In the genomic region with DNA sequence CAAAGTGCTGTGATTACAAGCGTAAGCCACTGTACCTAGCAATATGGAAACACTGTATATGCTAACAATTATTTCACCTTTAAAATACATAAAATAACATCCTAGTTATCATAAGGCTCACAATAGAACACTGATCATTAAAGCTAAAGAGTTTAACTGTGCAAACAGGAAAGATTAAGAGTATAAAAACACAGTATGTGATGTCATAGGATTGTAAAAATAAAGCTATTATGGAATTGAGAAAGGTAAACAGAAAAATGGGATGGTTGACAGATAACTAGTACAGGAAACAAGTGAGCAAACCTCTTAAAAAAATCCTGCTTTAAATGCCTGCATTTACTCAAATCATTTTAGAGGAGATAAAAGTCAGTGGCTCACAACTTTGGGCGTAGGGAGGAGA, we compare ENCODE assay signal across 1 cellular context.
TF ChIP-seq lines count a peak whose summit lies in the region.

No MANE protein-coding gene starts in this region.

TF ChIP-seq in HEK293, 187 proteins besides CTCF, POLR2A, EP300 and RAD21 (continued from another document):
- TF ChIP-seq, protein P1, sequence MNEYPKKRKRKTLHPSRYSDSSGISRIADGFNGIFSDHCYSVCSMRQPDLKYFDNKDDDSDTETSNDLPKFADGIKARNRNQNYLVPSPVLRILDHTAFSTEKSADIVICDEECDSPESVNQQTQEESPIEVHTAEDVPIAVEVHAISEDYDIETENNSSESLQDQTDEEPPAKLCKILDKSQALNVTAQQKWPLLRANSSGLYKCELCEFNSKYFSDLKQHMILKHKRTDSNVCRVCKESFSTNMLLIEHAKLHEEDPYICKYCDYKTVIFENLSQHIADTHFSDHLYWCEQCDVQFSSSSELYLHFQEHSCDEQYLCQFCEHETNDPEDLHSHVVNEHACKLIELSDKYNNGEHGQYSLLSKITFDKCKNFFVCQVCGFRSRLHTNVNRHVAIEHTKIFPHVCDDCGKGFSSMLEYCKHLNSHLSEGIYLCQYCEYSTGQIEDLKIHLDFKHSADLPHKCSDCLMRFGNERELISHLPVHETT (tag by site-specific recombination; IDR thresholded peaks at IDR 0.05), result no peak; the same call in 1 of the 2 replicates
- TF ChIP-seq ZNF664 (tag by site-specific recombination; IDR thresholded peaks at IDR 0.05) (no peak), ZNF621 (tag by site-specific recombination; IDR thresholded peaks at IDR 0.05) (0 out of 2 replicates have a peak, but pooled peaks have one; percentile 58), TCF7L2 (IDR thresholded peaks at IDR 0.05; ENCODE audit: borderline replicate concordance, low read depth, low read length) (peak; percentile 43; the same call in 1 of the 2 replicates)
TF ChIP-seq in HEK293: peak in this region for 19.
